In the genomic region with DNA sequence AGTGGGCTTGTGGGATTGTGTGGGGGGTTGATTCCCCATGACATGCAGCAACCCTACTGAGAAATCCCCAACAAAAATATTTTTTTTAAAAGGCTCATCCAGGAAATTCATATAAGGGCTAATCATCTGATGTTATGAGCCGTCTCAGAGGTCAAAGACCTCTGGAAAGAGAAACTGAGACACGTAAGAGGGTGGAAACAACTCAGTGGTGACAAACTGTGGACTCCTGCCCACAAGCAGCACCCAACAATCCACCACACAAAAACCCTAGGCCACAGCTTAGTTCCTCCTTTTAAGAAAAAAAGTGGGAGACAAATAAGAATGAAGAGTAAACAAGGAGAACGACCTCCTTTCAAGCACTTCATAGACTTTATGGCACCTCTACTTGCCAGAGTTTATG, we compare ENCODE assay signal across 34 cellular contexts.
DNase-seq lines count a peak whose midpoint lies in the region; ATAC-seq and TF ChIP-seq lines count a peak whose summit lies in the region.
"Had no signal": no experiment of that assay in that cellular context is flagged by ENCODE, and none has a peak within 500 bp of the region (broad histone marks: within the 10 kb centered on the region; RNA-seq: fewer than 3 reads in every experiment).

No MANE protein-coding gene starts in this region.

- H2AK5ac ChIP-seq in H9 (ENCODE audit: insufficient read length, low read length) (no peak overlapping the region), neuronal stem cell (ENCODE audit: low read depth, low read length) (no peak overlapping the region)

- DNase-seq in H9 (no peak), endodermal cell (no peak), neuronal stem cell (ENCODE audit: low spot score) (no peak), coronary artery (ENCODE audit: low spot score) (no peak), cortex of kidney (lab: John Stamatoyannopoulos, UW) (no peak), SIG-M5 treated with dmso at 0.1 percent for 504 hours (lab: John Stamatoyannopoulos, UW; ENCODE audit: unreplicated experiment) (no peak), right cardiac atrium (no peak)
- DNase-seq: activated CD4-positive, alpha-beta T cell treated with anti-CD3 and anti-CD28 coated beads, Interleukin-2, amount 50 U/mL, for 1 hour; activated effector memory CD4-positive, alpha-beta T cell treated with anti-CD3 and anti-CD28 coated beads, Interleukin-2, amount 50 U/mL, for 16 hours; activated naive CD8-positive, alpha-beta T cell treated with anti-CD3 and anti-CD28 coated beads for 36 hours; activated T-cell treated with anti-CD3 and anti-CD28 coated beads, Interleukin-2, amount 50 U/mL, for 24 hours; AML-193; anterior cingulate cortex; caudate nucleus; CD4-positive, CD25-positive, alpha-beta regulatory T cell; DND-41; GOT3; heart right ventricle; KBM-7; lower lobe of right lung; naive thymus-derived CD8-positive, alpha-beta T cell; NCI-H1436; NCI-H2081 treated with DMSO at 0.1 percent for 48 hours; NCI-H226; SJCRH30; stimulated activated naive CD4-positive, alpha-beta T cell; T1000; upper lobe of right lung had no signal

- H3K27me3 ChIP-seq in H9 (ENCODE audit: insufficient read depth, low read length) (no peaks in the 10 kb centered on the region), OCI-LY3 (ENCODE audit: low read depth, low read length) (no peaks in the 10 kb centered on the region), endodermal cell (ENCODE audit: control insufficient read depth, insufficient read depth, low read length, poor library complexity, severe bottlenecking) (no peaks in the 10 kb centered on the region), neuronal stem cell (ENCODE audit: control insufficient read depth in 3 of 3, insufficient read depth in 3 of 3, low read depth in 1 of 3, low read length in 3 of 3) (no peaks in the 10 kb centered on the region), right cardiac atrium (ENCODE audit: control insufficient read depth, insufficient read depth) (no peaks in the 10 kb centered on the region)
- H3K27me3 ChIP-seq: heart right ventricle, SJCRH30, upper lobe of right lung had no signal

- H2AFZ ChIP-seq in H9 (ENCODE audit: low read length) (no peak overlapping the region), OCI-LY3 (ENCODE audit: low read depth, low read length) (peak overlapping the region; percentile 18; the same call in 1 of the 2 replicates), neuronal stem cell (ENCODE audit: low read length) (peak overlapping the region; percentile 68)

- H4K5ac ChIP-seq in H9 (ENCODE audit: insufficient read length, low read depth, low read length): no peak overlapping the region

- H3K23me2 ChIP-seq in H9 (ENCODE audit: insufficient read length, low read depth, low read length, poor library complexity, severe bottlenecking): no peaks in the 10 kb centered on the region

- H2BK15ac ChIP-seq in H9 (ENCODE audit: low read depth, low read length) (no peak overlapping the region), neuronal stem cell (ENCODE audit: low read length) (no peak overlapping the region)

- no peak overlapping the region for H3K4me3 ChIP-seq in OCI-LY3 (ENCODE audit: low read length)
- H3K4me3 ChIP-seq in endodermal cell (ENCODE audit: low read length): no peak overlapping the region
- no peak overlapping the region for H3K4me3 ChIP-seq in neuronal stem cell (ENCODE audit: low read length in 2 of 2)
- no peak overlapping the region for H3K4me3 ChIP-seq in coronary artery
- no peak overlapping the region for H3K4me3 ChIP-seq in right cardiac atrium (ENCODE audit: low read length)
- H3K4me3 ChIP-seq: A549, heart right ventricle, lower lobe of right lung, SJCRH30, skin epidermis, upper lobe of right lung had no signal

- H3K23ac ChIP-seq in H9 (ENCODE audit: insufficient read length, low read depth, low read length): no peak overlapping the region
- H3K23ac ChIP-seq in neuronal stem cell (ENCODE audit: low read depth, low read length, poor library complexity): no peak overlapping the region

- H3K27ac ChIP-seq in H9 (ENCODE audit: insufficient read length, low read depth, low read length) (no peak overlapping the region), OCI-LY3 (ENCODE audit: low read length) (no peak overlapping the region), endodermal cell (ENCODE audit: low read depth, low read length) (no peak overlapping the region), neuronal stem cell (replicated peaks; ENCODE audit: low read length) (no peak overlapping the region), coronary artery (no peak overlapping the region), right cardiac atrium (ENCODE audit: low read length) (no peak overlapping the region)
- H3K27ac ChIP-seq: A549, heart right ventricle, lower lobe of right lung, SJCRH30, skin epidermis, upper lobe of right lung had no signal

- H3K4ac ChIP-seq in H9 (ENCODE audit: low read depth, low read length): no peak overlapping the region
- no peak overlapping the region for H3K4ac ChIP-seq in neuronal stem cell (ENCODE audit: low read length)

- H3K4me1 Mint-ChIP-seq in H9 (peaks cover 9 to 19% of the 10 kb centered on the region in 2 experiments), endodermal cell (peaks cover 4% of the 10 kb centered on the region)
- H3K4me1 Mint-ChIP-seq: activated naive CD8-positive, alpha-beta T cell treated with anti-CD3 and anti-CD28 coated beads for 36 hours; CD4-positive, CD25-positive, alpha-beta regulatory T cell; naive thymus-derived CD8-positive, alpha-beta T cell had no signal

- H3K79me1 ChIP-seq in H9 (ENCODE audit: insufficient read depth, low read depth, low read length, poor library complexity, severe bottlenecking) (no peaks in the 10 kb centered on the region), neuronal stem cell (ENCODE audit: low read depth, low read length) (no peaks in the 10 kb centered on the region)

- H3K4me1 ChIP-seq in H9 (ENCODE audit: insufficient read depth, low read length) (no peaks in the 10 kb centered on the region), OCI-LY3 (ENCODE audit: low read length) (no peaks in the 10 kb centered on the region), endodermal cell (ENCODE audit: control insufficient read depth, insufficient read depth, low read length) (no peaks in the 10 kb centered on the region), neuronal stem cell (ENCODE audit: control insufficient read depth in 2 of 2, insufficient read depth in 1 of 2, low read depth in 1 of 2, low read length in 2 of 2) (peaks cover 0 to 13% of the 10 kb centered on the region in 2 donors), right cardiac atrium (ENCODE audit: control insufficient read depth, insufficient read depth, low read length) (no peaks in the 10 kb centered on the region)
- H3K4me1 ChIP-seq: A549, heart right ventricle, lower lobe of right lung, SJCRH30, upper lobe of right lung had no signal

- no peak overlapping the region for H3K56ac ChIP-seq in H9 (ENCODE audit: insufficient read length, low read depth, low read length)

- H3K14ac ChIP-seq in H9 (ENCODE audit: insufficient read depth, low read length) (no peak overlapping the region), neuronal stem cell (ENCODE audit: low read length) (no peak overlapping the region)

- no peak overlapping the region for H3K18ac ChIP-seq in H9 (ENCODE audit: insufficient read length, low read depth, low read length)
- H3K18ac ChIP-seq in neuronal stem cell (ENCODE audit: low read length): no peak overlapping the region

- WGBS in H9 (ENCODE audit: extremely low coverage, insufficient read length, low lambda C conversion rate): no CpG with 5 or more reads among the region's 3 CpGs
- WGBS in endodermal cell (ENCODE audit: insufficient coverage in 1 of 2, insufficient read length in 1 of 2), 2 experiments: 67 to 94% methylated on average over 1 to 3 of the region's 3 CpGs
- WGBS in neuronal stem cell (ENCODE audit: extremely low coverage in 2 of 2, insufficient read length in 2 of 2, insufficient replicate concordance in 1 of 2), 2 donors: no CpG with 5 or more reads among the region's 3 CpGs
- 65% methylated on average over 3 of the region's 3 CpGs for WGBS in right cardiac atrium

- ATAC-seq in right cardiac atrium: no peak
- ATAC-seq: A549; esophagus mucosa; heart right ventricle; lower lobe of right lung; naive thymus-derived CD8-positive, alpha-beta T cell; upper lobe of right lung; WTC11 had no signal

- no peaks in the 10 kb centered on the region for H3K9me3 ChIP-seq in H9 (ENCODE audit: control insufficient read depth, low read depth, low read length)
- H3K9me3 ChIP-seq in OCI-LY3 (ENCODE audit: insufficient read depth, low read length): peaks cover 11% of the 10 kb centered on the region; the same call in 1 of the 2 replicates
- peaks cover 11% of the 10 kb centered on the region for H3K9me3 ChIP-seq in endodermal cell (ENCODE audit: control insufficient read depth, low read length)
- H3K9me3 ChIP-seq in neuronal stem cell (replicated peaks in 1 of 2; ENCODE audit: control insufficient read depth in 2 of 2, insufficient read depth in 1 of 2, low read depth in 1 of 2, low read length in 2 of 2): no peaks in the 10 kb centered on the region
- no peaks in the 10 kb centered on the region for H3K9me3 ChIP-seq in right cardiac atrium (ENCODE audit: control insufficient read depth, low read length)
- H3K9me3 ChIP-seq: lower lobe of right lung, SJCRH30, upper lobe of right lung had no signal

- H3K79me2 ChIP-seq in H9 (ENCODE audit: insufficient read depth, low read length): no peaks in the 10 kb centered on the region
- H3K79me2 ChIP-seq in OCI-LY3 (ENCODE audit: low read length): no peaks in the 10 kb centered on the region

- no peak overlapping the region for H2BK12ac ChIP-seq in H9 (ENCODE audit: insufficient read length, low read depth, low read length)
- H2BK12ac ChIP-seq in neuronal stem cell (ENCODE audit: low read length): no peak overlapping the region

- H3K27ac Mint-ChIP-seq in H9 (peak overlapping the region in 2 of 3 experiments; percentile 73 to 75; a peak in 3 of 7 replicates), endodermal cell (peak overlapping the region; percentile 56)
- H3K27ac Mint-ChIP-seq: activated naive CD8-positive, alpha-beta T cell treated with anti-CD3 and anti-CD28 coated beads for 36 hours; activated T-cell treated with anti-CD3 and anti-CD28 coated beads, Interleukin-2, amount 50 U/mL, for 24 hours; dendritic cell treated with granulocyte-macrophage colony-stimulating factor and Interleukin-4, amounts not matched to agents 40 ng/mL and 50 ng/mL, for 4 days; naive thymus-derived CD8-positive, alpha-beta T cell; WTC11 had no signal

- no peak overlapping the region for H3K4me2 ChIP-seq in H9 (ENCODE audit: insufficient read depth, insufficient read length, low read length)
- H3K4me2 ChIP-seq in OCI-LY3 (ENCODE audit: low read length): no peak overlapping the region
- H3K4me2 ChIP-seq in neuronal stem cell (ENCODE audit: insufficient read depth, low read length, poor library complexity, severe bottlenecking): no peak overlapping the region
- H3K4me2 ChIP-seq: A549 had no signal

- H2BK20ac ChIP-seq in H9 (ENCODE audit: low read depth, low read length, poor library complexity, severe bottlenecking): no peak overlapping the region

- intact Hi-C loops in right cardiac atrium (cut with DNase I): no loop called here

- H4K91ac ChIP-seq in H9 (ENCODE audit: insufficient read length, low read depth, low read length): no peak overlapping the region
- no peak overlapping the region for H4K91ac ChIP-seq in neuronal stem cell (ENCODE audit: low read depth, low read length, poor library complexity)

- H2BK120ac ChIP-seq in H9 (ENCODE audit: low read depth, low read length, poor library complexity, severe bottlenecking) (no peak overlapping the region), neuronal stem cell (ENCODE audit: low read depth, low read length) (no peak overlapping the region)

- H3K27me3 Mint-ChIP-seq in H9 (ENCODE audit: low read depth): no peaks in the 10 kb centered on the region
- no peaks in the 10 kb centered on the region for H3K27me3 Mint-ChIP-seq in endodermal cell (ENCODE audit: insufficient read depth)
- H3K27me3 Mint-ChIP-seq: activated naive CD8-positive, alpha-beta T cell treated with anti-CD3 and anti-CD28 coated beads for 36 hours; activated T-cell treated with anti-CD3 and anti-CD28 coated beads, Interleukin-2, amount 50 U/mL, for 24 hours; CD4-positive, CD25-positive, alpha-beta regulatory T cell; dendritic cell treated with granulocyte-macrophage colony-stimulating factor and Interleukin-4, amounts not matched to agents 40 ng/mL and 50 ng/mL, for 4 days; naive thymus-derived CD8-positive, alpha-beta T cell had no signal

- peaks cover 10 to 13% (median 12%) of the 10 kb centered on the region in 3 experiments; a peak in 6 of 7 replicates for H3K36me3 Mint-ChIP-seq in H9 (ENCODE audit: insufficient read depth in 1 of 3, low read depth in 3 of 3)
- H3K36me3 Mint-ChIP-seq in endodermal cell (ENCODE audit: low read depth): peaks cover 1% of the 10 kb centered on the region
- H3K36me3 Mint-ChIP-seq: activated naive CD8-positive, alpha-beta T cell treated with anti-CD3 and anti-CD28 coated beads for 36 hours; CD4-positive, CD25-positive, alpha-beta regulatory T cell had no signal

- H3T11ph ChIP-seq in H9 (ENCODE audit: low read length): no peak overlapping the region

- TF ChIP-seq CTCF in H9 (conservative IDR thresholded peaks at IDR 0.05) (no peak), OCI-LY3 (IDR thresholded peaks at IDR 0.05; ENCODE audit: low read depth, low read length) (no peak), endodermal cell (conservative IDR thresholded peaks at IDR 0.05) (no peak), coronary artery (IDR thresholded peaks at IDR 0.05) (no peak)

- no peak overlapping the region for H3K9ac ChIP-seq in H9 (ENCODE audit: extremely low read depth, insufficient read length, low read length)
- no peak overlapping the region for H3K9ac ChIP-seq in OCI-LY3 (ENCODE audit: low read length)
- no peak overlapping the region for H3K9ac ChIP-seq in endodermal cell (ENCODE audit: extremely low read depth, low read length, poor library complexity, severe bottlenecking)
- H3K9ac ChIP-seq in neuronal stem cell (ENCODE audit: low read depth, low read length, poor library complexity): no peak overlapping the region

- H3K4me3 Mint-ChIP-seq in H9 (no peak overlapping the region), endodermal cell (no peak overlapping the region)
- H3K4me3 Mint-ChIP-seq: activated naive CD8-positive, alpha-beta T cell treated with anti-CD3 and anti-CD28 coated beads for 36 hours; activated T-cell treated with anti-CD3 and anti-CD28 coated beads, Interleukin-2, amount 50 U/mL, for 24 hours; CD4-positive, CD25-positive, alpha-beta regulatory T cell; dendritic cell treated with granulocyte-macrophage colony-stimulating factor and Interleukin-4, amounts not matched to agents 40 ng/mL and 50 ng/mL, for 4 days; naive thymus-derived CD8-positive, alpha-beta T cell; WTC11 had no signal

- H4K8ac ChIP-seq in H9 (replicated peaks; ENCODE audit: insufficient read length, low read depth, low read length) (no peak overlapping the region), neuronal stem cell (ENCODE audit: low read depth, low read length) (no peak overlapping the region)

- H4K20me1 ChIP-seq in H9 (ENCODE audit: control insufficient read depth, insufficient read depth, insufficient read length) (no peaks in the 10 kb centered on the region), OCI-LY3 (ENCODE audit: insufficient read depth, low read length) (no peaks in the 10 kb centered on the region)

- H2BK5ac ChIP-seq in H9 (ENCODE audit: insufficient read length, low read length) (no peak overlapping the region), neuronal stem cell (ENCODE audit: low read length) (no peak overlapping the region)

- peaks cover 13 to 21% of the 10 kb centered on the region in 2 experiments; a peak in 4 of 5 replicates for H3K9me3 Mint-ChIP-seq in H9
- H3K9me3 Mint-ChIP-seq in endodermal cell: peaks cover 16% of the 10 kb centered on the region

- no peaks in the 10 kb centered on the region for H3K36me3 ChIP-seq in OCI-LY3 (replicated peaks; ENCODE audit: low read depth, low read length)
- H3K36me3 ChIP-seq in endodermal cell (ENCODE audit: control insufficient read depth, insufficient read depth, low read length): no peaks in the 10 kb centered on the region
- no peaks in the 10 kb centered on the region for H3K36me3 ChIP-seq in neuronal stem cell (replicated peaks in 1 of 2; ENCODE audit: control insufficient read depth in 2 of 2, insufficient read depth in 2 of 2, low read length in 2 of 2)
- H3K36me3 ChIP-seq: heart right ventricle, lower lobe of right lung, SJCRH30, upper lobe of right lung had no signal
